8 cellular contexts compared by ENCODE assay signal in genomic region chr5:75049581-75050274, GRCh38.
DNase-seq lines count a peak whose midpoint lies in the region; ATAC-seq and TF ChIP-seq lines count a peak whose summit lies in the region.

No MANE protein-coding gene starts in this region.

- peak; percentile 74 for DNase-seq in ELF-1 (ENCODE audit: low read depth, low spot score)
- DNase-seq in Kasumi-1 (lab: John Stamatoyannopoulos, UW): peak; percentile 51 to 69
- DNase-seq in T-helper 2 cell: peak in 4 of 5 experiments; percentile 46 to 71 (median 57)
- DNase-seq in astrocyte of the spinal cord (ENCODE audit: low read depth, low spot score): peak; percentile 42
- peak; percentile 66 for DNase-seq in iPS-NIHi7 (ENCODE audit: extremely low spot score)
- DNase-seq in stimulated activated CD4-positive, alpha-beta T cell treated with anti-CD3 and anti-CD28 coated beads, TNF-alpha, amount 100 ng/mL, for 24 hours (ENCODE audit: low read depth in 3 of 3): peak; percentile 37 to 60 (median 53)
- DNase-seq in HPDE6-E6E7 (ENCODE audit: extremely low spot score): no peak

- no peak overlapping the region for H3K4me3 ChIP-seq in astrocyte of the spinal cord (ENCODE audit: low read depth, low read length)

- peak; percentile 82 for TF ChIP-seq CTCF in astrocyte of the spinal cord (IDR thresholded peaks at IDR 0.05; ENCODE audit: low read depth, low read length)

- ATAC-seq in GM19328 (IDR thresholded peaks at IDR 0.05; ENCODE audit: unreplicated experiment): no peak

- in situ Hi-C loops in astrocyte of the spinal cord (cut with HindIII; ENCODE audit: low sequenced_read_pairs): no loop called here
